Comparison of ENCODE assay signal across 9 cellular contexts in genomic region chr3:11591006-11591360, GRCh38. TPM values are rescaled to one million over a fixed set of nuclear protein-coding genes. Genes with fewer than 3 reads are reported as not detected.
DNase-seq lines count a peak whose midpoint lies in the region; ATAC-seq and TF ChIP-seq lines count a peak whose summit lies in the region.
"Had no signal": no experiment of that assay in that cellular context is flagged by ENCODE, and none has a peak within 500 bp of the region (broad histone marks: within the 10 kb centered on the region; RNA-seq: fewer than 3 reads in every experiment).

No MANE protein-coding gene starts in this region.

- no peak for TF ChIP-seq POLR2A in esophagus muscularis mucosa (IDR thresholded peaks at IDR 0.05; ENCODE audit: low read depth)

- intact Hi-C loops in esophagus muscularis mucosa (cut with DNase I), result no loop called here

- TF ChIP-seq CTCF in esophagus muscularis mucosa (IDR thresholded peaks at IDR 0.05) (no peak), neutrophil (IDR thresholded peaks at IDR 0.05) (no peak)

- no peaks in the 10 kb centered on the region; the same call in 1 of the 2 replicates for H3K36me3 ChIP-seq in ACC112 (ENCODE audit: insufficient read depth, low read length)
- H3K36me3 ChIP-seq in SJSA1, result peaks cover 23% of the 10 kb centered on the region
- no peaks in the 10 kb centered on the region for H3K36me3 ChIP-seq in esophagus muscularis mucosa
- no peaks in the 10 kb centered on the region for H3K36me3 ChIP-seq in neutrophil

- peaks cover 88% of the 10 kb centered on the region for H3K79me2 ChIP-seq in ACC112 (ENCODE audit: control insufficient read depth, insufficient read depth, low read length, unreplicated experiment)

- TF ChIP-seq EP300 in esophagus muscularis mucosa (IDR thresholded peaks at IDR 0.05), result no peak

- H3K4me1 ChIP-seq in ACC112 (ENCODE audit: control insufficient read depth, insufficient read depth, low read length, unreplicated experiment) (peaks cover 39% of the 10 kb centered on the region), SJSA1 (replicated peaks) (peaks cover 38% of the 10 kb centered on the region), esophagus muscularis mucosa (peaks cover 68 to 91% (median 79%) of the 10 kb centered on the region in 4 donors), neutrophil (ENCODE audit: control insufficient read depth in 1 of 2, insufficient read depth in 1 of 2, low read depth in 1 of 2, low read length in 1 of 2) (peaks cover 4 to 12% of the 10 kb centered on the region in 2 experiments)

- DNase-seq in SJSA1 (ENCODE audit: low read depth in 1 of 2, low spot score in 2 of 2), result no peak
- DNase-seq in esophagus muscularis mucosa (ENCODE audit: extremely low spot score), result no peak
- DNase-seq in stimulated activated naive CD8-positive, alpha-beta T cell treated with anti-CD3 and anti-CD28 coated beads, Interleukin-15, Interleukin-2, amounts not matched to agents 100 U/mL and 50 U/mL, for 24 hours, result no peak
- no peak for DNase-seq in SKM-1 (lab: John Stamatoyannopoulos, UW; ENCODE audit: unreplicated experiment)
- DNase-seq in NCI-H526 treated with DMSO at 0.1 percent for 48 hours (lab: John Stamatoyannopoulos, UW), result no peak

- H3K27me3 ChIP-seq in ACC112 (ENCODE audit: insufficient read depth, low read length) (no peaks in the 10 kb centered on the region), SJSA1 (replicated peaks) (no peaks in the 10 kb centered on the region), esophagus muscularis mucosa (no peaks in the 10 kb centered on the region), neutrophil (no peaks in the 10 kb centered on the region)
- H3K27me3 ChIP-seq: BLaER1 treated with 17β-estradiol and CSF1 and Interleukin-3, amounts not matched to agents 10 nM and 100 nM had no signal

- WGBS in esophagus muscularis mucosa, result 44% methylated on average over 7 of the region's 7 CpGs

- H3K27ac ChIP-seq in ACC112 (ENCODE audit: low read depth, low read length), result peak overlapping the region; percentile 69
- H3K27ac ChIP-seq in SJSA1, result peak overlapping the region; percentile 57
- H3K27ac ChIP-seq in esophagus muscularis mucosa (replicated peaks in 1 of 4), result peak overlapping the region; percentile 62 to 76 (median 70)
- H3K27ac ChIP-seq in neutrophil, result peak overlapping the region; percentile 32

- H3K4me3 ChIP-seq in ACC112 (ENCODE audit: low read depth, low read length) (0 out of 2 replicates have a peak overlapping the region, but pooled peaks have one; percentile 24), SJSA1 (no peak overlapping the region), esophagus muscularis mucosa (peak overlapping the region in 2 of 4 donors; percentile 2 to 10), neutrophil (ENCODE audit: low read depth in 1 of 2, low read length in 1 of 2) (no peak overlapping the region)
- H3K4me3 ChIP-seq: BLaER1 treated with 17β-estradiol and CSF1 and Interleukin-3, amounts not matched to agents 10 nM and 100 nM had no signal

- no peaks in the 10 kb centered on the region for H3K9me3 ChIP-seq in SJSA1 (replicated peaks)
- H3K9me3 ChIP-seq in esophagus muscularis mucosa, result no peaks in the 10 kb centered on the region
- H3K9me3 ChIP-seq in neutrophil, result no peaks in the 10 kb centered on the region

- H2AFZ ChIP-seq in ACC112 (ENCODE audit: low read length, unreplicated experiment), result no peak overlapping the region

- no peak for ATAC-seq in stimulated activated naive CD8-positive, alpha-beta T cell treated with anti-CD3 and anti-CD28 coated beads, Interleukin-15, Interleukin-2, amounts not matched to agents 100 U/mL and 50 U/mL, for 24 hours
- ATAC-seq in GM19351 (IDR thresholded peaks at IDR 0.05; ENCODE audit: unreplicated experiment), result no peak

RNA-seq across cellular contexts. Expression of gene VGLL4, which starts 52.7 kb away (rescaled TPM):
- 14.7 and 26.9 TPM in 2 replicates for total RNA-seq in SJSA1 (2014; rRNA removed; shearing (Covaris generic))
- total RNA-seq in esophagus muscularis mucosa, result 100 to 1,000 TPM in 1 of 4 donors, 10 to 100 TPM in 3; 51.5 to 222 (median 80.7) TPM
